Comparison of ENCODE assay signal across 12 cellular contexts in genomic region chr1:37561096-37561793, GRCh38. TPM values are rescaled to one million over a fixed set of nuclear protein-coding genes. Genes with fewer than 3 reads are reported as not detected.
"Had no signal": no experiment of that assay in that cellular context is flagged by ENCODE, and none has a peak within 500 bp of the region (broad histone marks: within the 10 kb centered on the region; RNA-seq: fewer than 3 reads in every experiment).

No MANE protein-coding gene starts in this region.

- H3K27me3 ChIP-seq: ascending aorta, tibial nerve, uterus had no signal

- H3K4me3 ChIP-seq: ascending aorta, mucosa of descending colon, tibial nerve, uterus had no signal

- H3K36me3 ChIP-seq: uterus had no signal

- H3K9me3 ChIP-seq: ascending aorta, mucosa of descending colon, neutrophil, tibial nerve, uterus had no signal

- DNase-seq: activated gamma-delta T cell; activated T-cell treated with anti-CD3 and anti-CD28 coated beads, Interleukin-2, amount 50 U/mL, for 4 hours; stimulated activated naive B cell treated with anti-CD40 and anti-IgM and Interleukin-4, amounts not matched to agents 10 μg/mL and 1 μg/mL and 100 μg/mL, for 72 hours had no signal

- H3K79me2 ChIP-seq: parathyroid adenoma had no signal

- H3K27me3 Mint-ChIP-seq: dendritic cell treated with granulocyte-macrophage colony-stimulating factor and Interleukin-4, amounts not matched to agents 40 ng/mL and 50 ng/mL, for 4 days had no signal

- H2AFZ ChIP-seq: parathyroid adenoma had no signal

- H3K4me3 Mint-ChIP-seq: activated T-cell treated with anti-CD3 and anti-CD28 coated beads, Interleukin-2, amount 50 U/mL, for 4 hours; dendritic cell treated with granulocyte-macrophage colony-stimulating factor and Interleukin-4, amounts not matched to agents 40 ng/mL and 50 ng/mL, for 4 days; naive thymus-derived CD4-positive, alpha-beta T cell; stimulated activated naive B cell treated with anti-CD40 and anti-IgM and Interleukin-4, amounts not matched to agents 10 μg/mL and 1 μg/mL and 100 μg/mL, for 72 hours had no signal

- H3K27ac Mint-ChIP-seq: dendritic cell treated with granulocyte-macrophage colony-stimulating factor and Interleukin-4, amounts not matched to agents 40 ng/mL and 50 ng/mL, for 4 days; stimulated activated naive B cell treated with anti-CD40 and anti-IgM and Interleukin-4, amounts not matched to agents 10 μg/mL and 1 μg/mL and 100 μg/mL, for 72 hours had no signal

- ATAC-seq: activated CD4-positive, CD25-positive, alpha-beta regulatory T cell treated with anti-CD3 and anti-CD28 coated beads, Interleukin-2, amount 50 U/mL, for 24 hours had no signal

- H3K27ac ChIP-seq: ascending aorta, neutrophil, parathyroid adenoma, tibial nerve, uterus had no signal

- H3K4me1 ChIP-seq: uterus had no signal

- H3K9me3 Mint-ChIP-seq: activated T-cell treated with anti-CD3 and anti-CD28 coated beads, Interleukin-2, amount 50 U/mL, for 4 hours; dendritic cell treated with granulocyte-macrophage colony-stimulating factor and Interleukin-4, amounts not matched to agents 40 ng/mL and 50 ng/mL, for 4 days; naive thymus-derived CD4-positive, alpha-beta T cell had no signal

RNA-seq across cellular contexts. Expression of gene DNALI1, which starts 4.5 kb away (rescaled TPM):
- total RNA-seq: activated T-cell treated with anti-CD3 and anti-CD28 coated beads, Interleukin-2, amount 50 U/mL, for 4 hours had no signal
- polyA plus RNA-seq: naive thymus-derived CD4-positive, alpha-beta T cell had no signal
